Comparison of ENCODE assay signal across 8 cellular contexts in the genomic region with DNA sequence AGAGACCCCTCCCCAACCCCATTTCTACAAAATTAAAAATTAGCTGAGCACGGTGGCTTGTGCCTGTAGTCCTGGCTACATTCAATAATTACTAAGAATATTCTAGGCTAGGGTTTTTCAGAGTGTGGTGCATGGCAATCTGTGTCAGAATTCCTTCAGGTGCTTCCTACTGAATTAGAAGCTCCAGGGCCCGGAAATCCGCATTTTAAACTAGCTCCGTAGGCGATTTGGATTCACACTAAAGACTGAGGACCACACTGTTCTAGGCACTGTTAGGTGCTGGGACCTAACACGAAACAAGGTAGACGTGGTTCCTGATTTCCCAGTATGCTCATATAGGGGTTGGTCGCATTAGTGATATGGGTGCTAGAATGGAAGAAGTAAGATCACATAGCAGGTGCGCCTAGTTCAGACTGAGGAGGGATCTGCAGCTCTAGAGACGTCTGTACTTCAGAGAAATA. TPM values are rescaled to one million over a fixed set of nuclear protein-coding genes. Genes with fewer than 3 reads are reported as not detected.
DNase-seq lines count a peak whose midpoint lies in the region; FAIRE-seq and TF ChIP-seq lines count a peak whose summit lies in the region.

No MANE protein-coding gene starts in this region.

- H3K4me1 Mint-ChIP-seq in activated naive CD4-positive, alpha-beta T cell treated with anti-CD3 and anti-CD28 coated beads, Interleukin-2, amount 10 ng/mL, durations not matched to agents 7 days and 5 days = peaks cover 53% of the 10 kb centered on the region
- peaks cover 17% of the 10 kb centered on the region for H3K4me1 Mint-ChIP-seq in endothelial cell (ENCODE audit: unreplicated experiment)

- peak overlapping the region; percentile 87 for H3K4me3 Mint-ChIP-seq in activated naive CD4-positive, alpha-beta T cell treated with anti-CD3 and anti-CD28 coated beads, Interleukin-2, amount 10 ng/mL, durations not matched to agents 7 days and 5 days
- peak overlapping the region; percentile 94 for H3K4me3 Mint-ChIP-seq in endothelial cell (ENCODE audit: unreplicated experiment)

- WGBS in ovary, 3 donors = 8 to 17% (median 12%) methylated on average over 10 of the region's 10 CpGs

- H3K9me3 Mint-ChIP-seq in activated naive CD4-positive, alpha-beta T cell treated with anti-CD3 and anti-CD28 coated beads, Interleukin-2, amount 10 ng/mL, durations not matched to agents 7 days and 5 days = peaks cover 4% of the 10 kb centered on the region
- no peaks in the 10 kb centered on the region for H3K9me3 Mint-ChIP-seq in endothelial cell (ENCODE audit: unreplicated experiment)

- no peaks in the 10 kb centered on the region for H3K27me3 Mint-ChIP-seq in activated naive CD4-positive, alpha-beta T cell treated with anti-CD3 and anti-CD28 coated beads, Interleukin-2, amount 10 ng/mL, durations not matched to agents 7 days and 5 days
- peaks cover 7% of the 10 kb centered on the region for H3K27me3 Mint-ChIP-seq in endothelial cell (ENCODE audit: unreplicated experiment)

- peak overlapping the region; percentile 89 to 99 for H3K27ac ChIP-seq in ovary

- CTCF ChIA-PET in activated naive CD4-positive, alpha-beta T cell treated with anti-CD3 and anti-CD28 coated beads, Interleukin-2, amount 10 ng/mL, durations not matched to agents 7 days and 5 days (lab: Charles Lee) = interaction anchor here (0.8 to 1.9 kb wide), 12 partner anchors 10 to 89 kb away, joined by 3 to 12 read pairs (median 6); partner anchors contain the start of genes CNPPD1, GLB1L, NHEJ1 and STK16

- peaks cover 27% of the 10 kb centered on the region for H3K36me3 Mint-ChIP-seq in activated naive CD4-positive, alpha-beta T cell treated with anti-CD3 and anti-CD28 coated beads, Interleukin-2, amount 10 ng/mL, durations not matched to agents 7 days and 5 days
- peaks cover 14% of the 10 kb centered on the region for H3K36me3 Mint-ChIP-seq in endothelial cell (ENCODE audit: low read depth, unreplicated experiment)

- intact Hi-C loops in ovary (cut with DNase I) = no loop called here

- H3K27ac Mint-ChIP-seq in activated naive CD4-positive, alpha-beta T cell treated with anti-CD3 and anti-CD28 coated beads, Interleukin-2, amount 10 ng/mL, durations not matched to agents 7 days and 5 days = peak overlapping the region; percentile 98
- peak overlapping the region; percentile 85 for H3K27ac Mint-ChIP-seq in endothelial cell (ENCODE audit: unreplicated experiment)

- no peak for TF ChIP-seq EP300 in ovary (IDR thresholded peaks at IDR 0.05)

- H3K36me3 ChIP-seq in ovary = no peaks in the 10 kb centered on the region

- FAIRE-seq in D721Med (lab: Jason Lieb, UNC) = no peak

- H3K9me3 ChIP-seq in ovary = no peaks in the 10 kb centered on the region

- no peak for DNase-seq in activated naive CD4-positive, alpha-beta T cell treated with anti-CD3 and anti-CD28 coated beads, Interleukin-2, amount 10 ng/mL, durations not matched to agents 7 days and 5 days
- no peak for DNase-seq in activated naive CD4-positive, alpha-beta T cell (lab: John Stamatoyannopoulos, UW)
- DNase-seq in NB4 (ENCODE audit: low read depth) (no peak), endothelial cell (ENCODE audit: low spot score) (no peak), ovary (no peak), GF-D8 (lab: John Stamatoyannopoulos, UW) (no peak), D721Med (ENCODE audit: insufficient read length, low spot score) (no peak), NCI-H524 (lab: John Stamatoyannopoulos, UW) (no peak)

- H3K27me3 ChIP-seq in ovary = no peaks in the 10 kb centered on the region

- TF ChIP-seq POLR2A in NB4 (IDR thresholded peaks at IDR 0.05; ENCODE audit: extremely low read depth, insufficient read length) (no peak), ovary (IDR thresholded peaks at IDR 0.05) (no peak)

- H3K4me3 ChIP-seq in NB4 (ENCODE audit: low read depth, low read length) = peak overlapping the region; percentile 75
- peak overlapping the region; percentile 75 for H3K4me3 ChIP-seq in ovary

- peaks cover 4% of the 10 kb centered on the region for H3K4me1 ChIP-seq in ovary (ENCODE audit: insufficient read depth)

- TF ChIP-seq CTCF in NB4 (IDR thresholded peaks at IDR 0.05; ENCODE audit: low read depth, low read length) = no peak
- TF ChIP-seq CTCF in endothelial cell (IDR thresholded peaks at IDR 0.05; ENCODE audit: unreplicated experiment) = no peak
- no peak for TF ChIP-seq CTCF in ovary (IDR thresholded peaks at IDR 0.05)
- TF ChIP-seq CTCF in D721Med (IDR thresholded peaks at IDR 0.05; ENCODE audit: insufficient read depth, missing control alignments) = no peak

RNA-seq across cellular contexts. Expression of gene ZFAND2B, which starts 0.6 kb away (rescaled TPM):
- total RNA-seq in endothelial cell (ENCODE audit: unreplicated experiment) (39.7 TPM), ovary (10 to 100 TPM; 22.4 to 45.6 (median 33.9) TPM)
- polyA plus RNA-seq in ovary = 10 to 100 TPM; 14.3 to 31.1 TPM

RNA-seq across cellular contexts. Expression of gene ABCB6, which starts 12.7 kb away (rescaled TPM):
- total RNA-seq in endothelial cell (ENCODE audit: unreplicated experiment) = 11.4 TPM
- 10 to 100 TPM; 12.0 to 64.5 (median 37.2) TPM for total RNA-seq in ovary
- polyA plus RNA-seq in ovary = 10 to 100 TPM; 26.3 to 33.3 TPM

RNA-seq across cellular contexts. Expression of gene ATG9A, which starts 23.4 kb away (rescaled TPM):
- 48.5 TPM for total RNA-seq in endothelial cell (ENCODE audit: unreplicated experiment)
- 10 to 100 TPM; 22.6 to 44.6 (median 32.6) TPM for total RNA-seq in ovary
- 10 to 100 TPM; 29.7 to 46.3 TPM for polyA plus RNA-seq in ovary

RNA-seq across cellular contexts. Expression of gene ANKZF1, which starts 23.6 kb away (rescaled TPM):
- total RNA-seq in endothelial cell (ENCODE audit: unreplicated experiment) (43.8 TPM), ovary (10 to 100 TPM; 36.4 to 60.2 (median 44.1) TPM)
- polyA plus RNA-seq in ovary = 10 to 100 TPM; 33.1 to 36.5 TPM

RNA-seq across cellular contexts. Expression of gene RETREG2, which starts 27.9 kb away (rescaled TPM):
- total RNA-seq in endothelial cell (ENCODE audit: unreplicated experiment) (90.6 TPM), ovary (100 to 1,000 TPM in 3 of 7 donors, 10 to 100 TPM in 4; 40.9 to 106 (median 95.6) TPM)
- 100 to 1,000 TPM in 1 of 2 donors, 10 to 100 TPM in 1; 74.4 to 110 TPM for polyA plus RNA-seq in ovary
